28 cellular contexts compared by ENCODE assay signal in genomic region chr9:81312346-81312745, GRCh38.
DNase-seq lines count a peak whose midpoint lies in the region; ATAC-seq and TF ChIP-seq lines count a peak whose summit lies in the region.
"Had no signal": no experiment of that assay in that cellular context is flagged by ENCODE, and none has a peak within 500 bp of the region (broad histone marks: within the 10 kb centered on the region; RNA-seq: fewer than 3 reads in every experiment).

No MANE protein-coding gene starts in this region.

- H3K36me3 ChIP-seq in brain microvascular endothelial cell (replicated peaks): no peaks in the 10 kb centered on the region
- H3K36me3 ChIP-seq: esophagus muscularis mucosa, pancreas, stomach, transverse colon had no signal

- H3K4me1 Mint-ChIP-seq in activated naive CD8-positive, alpha-beta T cell treated with anti-CD3 and anti-CD28 coated beads, Interleukin-2, amount 50 U/mL, for 24 hours: no peaks in the 10 kb centered on the region
- H3K4me1 Mint-ChIP-seq: activated CD4-positive, alpha-beta T cell treated with anti-CD3 and anti-CD28 coated beads for 36 hours; B cell had no signal

- no peak for ATAC-seq in GM19452 (IDR thresholded peaks at IDR 0.05; ENCODE audit: unreplicated experiment)
- no peak for ATAC-seq in activated naive CD8-positive, alpha-beta T cell treated with anti-CD3 and anti-CD28 coated beads, Interleukin-2, amount 50 U/mL, for 24 hours
- ATAC-seq in GM21381 (IDR thresholded peaks at IDR 0.05; ENCODE audit: unreplicated experiment): no peak
- ATAC-seq: activated CD4-positive, alpha-beta T cell treated with anti-CD3 and anti-CD28 coated beads for 36 hours; activated T-cell treated with anti-CD3 and anti-CD28 coated beads, Interleukin-2, amount 50 U/mL, for 72 hours; left cardiac atrium; natural killer cell treated with Interleukin-12 subunit alpha and Interleukin-12 subunit beta and Interleukin-15 and Interleukin-18, amount 100 ng/mL, for 72 hours; pancreas; right cardiac atrium had no signal

- no peak overlapping the region for H3K27ac Mint-ChIP-seq in activated naive CD8-positive, alpha-beta T cell treated with anti-CD3 and anti-CD28 coated beads, Interleukin-2, amount 50 U/mL, for 24 hours
- H3K27ac Mint-ChIP-seq: activated CD4-positive, alpha-beta T cell treated with anti-CD3 and anti-CD28 coated beads for 36 hours; activated T-cell treated with anti-CD3 and anti-CD28 coated beads, Interleukin-2, amount 50 U/mL, for 72 hours; B cell; IgD-negative memory B cell; natural killer cell treated with Interleukin-12 subunit alpha and Interleukin-12 subunit beta and Interleukin-15 and Interleukin-18, amount 100 ng/mL, for 72 hours had no signal

- no peaks in the 10 kb centered on the region for H3K27me3 Mint-ChIP-seq in activated naive CD8-positive, alpha-beta T cell treated with anti-CD3 and anti-CD28 coated beads, Interleukin-2, amount 50 U/mL, for 24 hours
- H3K27me3 Mint-ChIP-seq: activated CD4-positive, alpha-beta T cell treated with anti-CD3 and anti-CD28 coated beads for 36 hours; B cell; IgD-negative memory B cell; natural killer cell treated with Interleukin-12 subunit alpha and Interleukin-12 subunit beta and Interleukin-15 and Interleukin-18, amount 100 ng/mL, for 72 hours had no signal

- no peak overlapping the region for H3K4me3 Mint-ChIP-seq in activated naive CD8-positive, alpha-beta T cell treated with anti-CD3 and anti-CD28 coated beads, Interleukin-2, amount 50 U/mL, for 24 hours
- H3K4me3 Mint-ChIP-seq: activated CD4-positive, alpha-beta T cell treated with anti-CD3 and anti-CD28 coated beads for 36 hours; activated T-cell treated with anti-CD3 and anti-CD28 coated beads, Interleukin-2, amount 50 U/mL, for 72 hours; B cell; IgD-negative memory B cell; natural killer cell treated with Interleukin-12 subunit alpha and Interleukin-12 subunit beta and Interleukin-15 and Interleukin-18, amount 100 ng/mL, for 72 hours had no signal

- peaks cover 26% of the 10 kb centered on the region for H3K9me3 Mint-ChIP-seq in activated naive CD8-positive, alpha-beta T cell treated with anti-CD3 and anti-CD28 coated beads, Interleukin-2, amount 50 U/mL, for 24 hours

- no peak overlapping the region for H3K4me3 ChIP-seq in brain microvascular endothelial cell (ENCODE audit: low read depth, low read length)
- H3K4me3 ChIP-seq: esophagus muscularis mucosa, GM23248, pancreas, stomach, transverse colon had no signal

- no peaks in the 10 kb centered on the region for H3K27me3 ChIP-seq in brain microvascular endothelial cell (replicated peaks)
- H3K27me3 ChIP-seq: esophagus muscularis mucosa, pancreas, stomach, transverse colon had no signal

- peak; percentile 5 for DNase-seq in NCI-H1092 treated with DMSO at 0.1 percent for 48 hours (lab: John Stamatoyannopoulos, UW)
- DNase-seq in NCI-H1092 (lab: John Stamatoyannopoulos, UW): no peak
- DNase-seq in brain microvascular endothelial cell: no peak
- DNase-seq in lung microvascular endothelial cell (ENCODE audit: low read depth in 2 of 2): peak; percentile 19 to 56
- no peak for DNase-seq in activated naive CD8-positive, alpha-beta T cell treated with anti-CD3 and anti-CD28 coated beads, Interleukin-2, amount 50 U/mL, for 24 hours
- DNase-seq: activated CD4-positive, alpha-beta T cell treated with anti-CD3 and anti-CD28 coated beads for 36 hours; activated naive CD4-positive, alpha-beta T cell treated with anti-CD3 and anti-CD28 coated beads, Interleukin-2, amount 50 U/mL, for 16 hours; activated T-cell treated with anti-CD3 and anti-CD28 coated beads, Interleukin-2, amount 50 U/mL, for 72 hours; aorta; DMS79 treated with DMSO at 0.1 percent for 48 hours; effector CD4-positive, alpha-beta T cell; GM23248; left cardiac atrium; NCI-H1694; NCI-H748 treated with DMSO at 0.1 percent for 48 hours; pancreas; right cardiac atrium; SIG-M5; stomach; transverse colon had no signal

- in situ Hi-C loops in brain microvascular endothelial cell (cut with HindIII; ENCODE audit: low pct_ligation_motif_present, low sequenced_read_pairs): no loop called here

- H3K36me3 Mint-ChIP-seq in activated naive CD8-positive, alpha-beta T cell treated with anti-CD3 and anti-CD28 coated beads, Interleukin-2, amount 50 U/mL, for 24 hours (ENCODE audit: low read depth): no peaks in the 10 kb centered on the region
- H3K36me3 Mint-ChIP-seq: IgD-negative memory B cell; natural killer cell treated with Interleukin-12 subunit alpha and Interleukin-12 subunit beta and Interleukin-15 and Interleukin-18, amount 100 ng/mL, for 72 hours had no signal

- TF ChIP-seq CTCF in LNCAP (IDR thresholded peaks at IDR 0.05) (0 out of 2 replicates have a peak, but pooled peaks have one; percentile 24), brain microvascular endothelial cell (IDR thresholded peaks at IDR 0.05; ENCODE audit: low read depth, low read length, missing control alignments) (peak; percentile 7)

- no peak overlapping the region for H3K27ac ChIP-seq in brain microvascular endothelial cell
- H3K27ac ChIP-seq: 22Rv1, esophagus muscularis mucosa, GM23248, pancreas, stomach, transverse colon had no signal

Comparison
In these comparisons a context has a peak if more than half of its experiments do, and no peak if none do; other contexts are left out.
1. DNase-seq: peak in NCI-H1092 treated with DMSO at 0.1 percent for 48 hours (single experiment) and lung microvascular endothelial cell (2 of 2); none in NCI-H1092 (single experiment), brain microvascular endothelial cell (single experiment) and activated naive CD8-positive, alpha-beta T cell treated with anti-CD3 and anti-CD28 coated beads, Interleukin-2, amount 50 U/mL, for 24 hours (single experiment).